9 cellular contexts compared by ENCODE assay signal in the genomic region with DNA sequence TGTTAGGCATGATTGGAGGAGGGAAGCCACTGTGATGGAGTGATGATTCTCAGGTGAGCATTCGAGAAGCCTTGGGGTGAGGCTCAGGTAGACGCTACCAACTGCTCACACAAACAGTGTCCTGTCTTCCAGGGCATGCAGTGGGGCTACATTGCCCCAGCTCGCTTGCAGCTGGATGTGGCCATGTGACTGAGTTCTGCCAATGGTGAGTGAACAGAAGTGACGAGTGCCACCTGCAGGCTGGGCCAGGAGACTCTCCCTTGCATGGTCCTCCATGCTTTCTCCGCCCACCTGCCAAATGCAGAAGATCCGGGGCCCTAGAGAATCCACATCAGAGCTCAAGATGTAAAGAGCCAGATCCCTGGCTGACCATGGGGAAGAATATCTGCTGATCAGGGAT.
DNase-seq lines count a peak whose midpoint lies in the region; ATAC-seq and TF ChIP-seq lines count a peak whose summit lies in the region.
"Had no signal": no experiment of that assay in that cellular context is flagged by ENCODE, and none has a peak within 500 bp of the region (broad histone marks: within the 10 kb centered on the region; RNA-seq: fewer than 3 reads in every experiment).

No MANE protein-coding gene starts in this region.

- H3K4me3 Mint-ChIP-seq in activated CD8-positive, alpha-beta memory T cell treated with anti-CD3 and anti-CD28 coated beads, Interleukin-2, amount 10 ng/mL, durations not matched to agents 7 days and 5 days, result no peak overlapping the region

- H3K9me3 Mint-ChIP-seq in activated CD8-positive, alpha-beta memory T cell treated with anti-CD3 and anti-CD28 coated beads, Interleukin-2, amount 10 ng/mL, durations not matched to agents 7 days and 5 days (ENCODE audit: low read depth), result no peaks in the 10 kb centered on the region

- ATAC-seq in activated CD8-positive, alpha-beta memory T cell treated with anti-CD3 and anti-CD28 coated beads, Interleukin-2, amount 10 ng/mL, durations not matched to agents 7 days and 5 days, result peak; percentile 77
- ATAC-seq in GM19023 (IDR thresholded peaks at IDR 0.05; ENCODE audit: unreplicated experiment), result no peak

- no peaks in the 10 kb centered on the region for H3K9me2 ChIP-seq in OCI-LY7 (ENCODE audit: insufficient read depth, low read length)

- H3K9me3 ChIP-seq in OCI-LY7 (ENCODE audit: low read length) (no peaks in the 10 kb centered on the region), testis (no peaks in the 10 kb centered on the region)

- no peaks in the 10 kb centered on the region for H3K27me3 ChIP-seq in testis

- H3K36me3 Mint-ChIP-seq in activated CD8-positive, alpha-beta memory T cell treated with anti-CD3 and anti-CD28 coated beads, Interleukin-2, amount 10 ng/mL, durations not matched to agents 7 days and 5 days, result no peaks in the 10 kb centered on the region

- POLR2A ChIA-PET in OCI-LY7 (lab: Charles Lee), result interaction anchor here (0.7 kb wide), 1 partner anchor 153 kb away, joined by 3 read pairs; no protein-coding TSS in a partner anchor

- no peak overlapping the region for H3K4me3 ChIP-seq in OCI-LY7 (ENCODE audit: low read depth, low read length, poor library complexity, severe bottlenecking)
- H3K4me3 ChIP-seq in testis, result no peak overlapping the region
- H3K4me3 ChIP-seq: skin epidermis had no signal

- TF ChIP-seq POLR2A in testis (IDR thresholded peaks at IDR 0.05), result no peak

- H3K4me1 Mint-ChIP-seq in activated CD8-positive, alpha-beta memory T cell treated with anti-CD3 and anti-CD28 coated beads, Interleukin-2, amount 10 ng/mL, durations not matched to agents 7 days and 5 days, result no peaks in the 10 kb centered on the region

- no peaks in the 10 kb centered on the region for H4K20me1 ChIP-seq in OCI-LY7 (ENCODE audit: insufficient read depth, low read length)

- H3K27me3 Mint-ChIP-seq in activated CD8-positive, alpha-beta memory T cell treated with anti-CD3 and anti-CD28 coated beads, Interleukin-2, amount 10 ng/mL, durations not matched to agents 7 days and 5 days, result peaks cover 12% of the 10 kb centered on the region

- H3K4me2 ChIP-seq in OCI-LY7 (ENCODE audit: low read length), result no peak overlapping the region

- intact Hi-C loops in OCI-LY7 (cut with micrococcal nuclease; ENCODE audit: unreplicated experiment), result no loop called here
- intact Hi-C loops in testis (cut with DNase I; ENCODE audit: low total_unique reads), result no loop called here

- DNase-seq in activated CD8-positive, alpha-beta memory T cell treated with anti-CD3 and anti-CD28 coated beads, Interleukin-2, amount 10 ng/mL, durations not matched to agents 7 days and 5 days, result peak; percentile 64
- DNase-seq in activated CD8-positive, alpha-beta memory T cell treated with anti-CD3 and anti-CD28 coated beads, Interleukin-2, amount 50 U/mL, for 4 hours, result no peak
- DNase-seq in OCI-LY7 (ENCODE audit: low spot score) (peak; percentile 50), dermis microvascular lymphatic vessel endothelial cell (ENCODE audit: low read depth in 2 of 2) (peak; percentile 20 to 48), NCI-H1105 (lab: John Stamatoyannopoulos, UW) (no peak), testis (no peak)
- DNase-seq in stimulated activated CD4-positive, alpha-beta T cell treated with anti-CD3 and anti-CD28 coated beads, Interleukin-4, amount 100 ng/mL, for 48 hours (ENCODE audit: low read depth in 2 of 2), result peak; percentile 34 to 41

- H3K27ac Mint-ChIP-seq in activated CD8-positive, alpha-beta memory T cell treated with anti-CD3 and anti-CD28 coated beads, Interleukin-2, amount 10 ng/mL, durations not matched to agents 7 days and 5 days, result no peak overlapping the region

- H3K27ac ChIP-seq in OCI-LY7 (ENCODE audit: low read depth, low read length, poor library complexity, severe bottlenecking) (no peak overlapping the region), testis (no peak overlapping the region)
- H3K27ac ChIP-seq: skin epidermis had no signal

- H3K4me1 ChIP-seq in OCI-LY7 (ENCODE audit: insufficient read depth, low read length, poor library complexity, severe bottlenecking), result no peaks in the 10 kb centered on the region
- no peaks in the 10 kb centered on the region for H3K4me1 ChIP-seq in testis

- no peaks in the 10 kb centered on the region for H3K79me2 ChIP-seq in OCI-LY7 (ENCODE audit: insufficient read depth, low read depth, low read length)

- no TSS peak for BruUV-seq in OCI-LY7 (replicated peaks; lab: Mats Ljungman, UMichigan)

- WGBS in testis, 2 donors, result 88 to 89% methylated on average over 6 of the region's 6 CpGs

- H3K36me3 ChIP-seq in OCI-LY7 (ENCODE audit: insufficient read depth, low read length) (no peaks in the 10 kb centered on the region), testis (ENCODE audit: low read depth, missing control alignments) (no peaks in the 10 kb centered on the region)

- TF ChIP-seq CTCF in OCI-LY7 (conservative IDR thresholded peaks at IDR 0.05; ENCODE audit: low read length) (peak; percentile 62), testis (IDR thresholded peaks at IDR 0.05) (no peak)

- no peak overlapping the region for H2AFZ ChIP-seq in OCI-LY7 (ENCODE audit: low read length)

- CTCF ChIA-PET in activated CD8-positive, alpha-beta memory T cell treated with anti-CD3 and anti-CD28 coated beads, Interleukin-2, amount 10 ng/mL, durations not matched to agents 7 days and 5 days (lab: Charles Lee), result interaction anchor here (0.7 to 1.5 kb wide), 4 partner anchors 9 to 98 kb away, joined by 3 to 4 read pairs (median 4); no protein-coding TSS in a partner anchor
- CTCF ChIA-PET in OCI-LY7 (lab: Charles Lee; ENCODE audit: unreplicated experiment), result no interaction called here

Comparison
In these comparisons a context has a peak if more than half of its experiments do, and no peak if none do; other contexts are left out.
1. DNase-seq: peak in activated CD8-positive, alpha-beta memory T cell treated with anti-CD3 and anti-CD28 coated beads, Interleukin-2, amount 10 ng/mL, durations not matched to agents 7 days and 5 days (single experiment), OCI-LY7 (single experiment), dermis microvascular lymphatic vessel endothelial cell (2 of 2) and stimulated activated CD4-positive, alpha-beta T cell treated with anti-CD3 and anti-CD28 coated beads, Interleukin-4, amount 100 ng/mL, for 48 hours (2 of 2); none in activated CD8-positive, alpha-beta memory T cell treated with anti-CD3 and anti-CD28 coated beads, Interleukin-2, amount 50 U/mL, for 4 hours (single experiment), NCI-H1105 (single experiment) and testis (single experiment).